Comparison of ENCODE assay signal across 5 cellular contexts in the genomic region with DNA sequence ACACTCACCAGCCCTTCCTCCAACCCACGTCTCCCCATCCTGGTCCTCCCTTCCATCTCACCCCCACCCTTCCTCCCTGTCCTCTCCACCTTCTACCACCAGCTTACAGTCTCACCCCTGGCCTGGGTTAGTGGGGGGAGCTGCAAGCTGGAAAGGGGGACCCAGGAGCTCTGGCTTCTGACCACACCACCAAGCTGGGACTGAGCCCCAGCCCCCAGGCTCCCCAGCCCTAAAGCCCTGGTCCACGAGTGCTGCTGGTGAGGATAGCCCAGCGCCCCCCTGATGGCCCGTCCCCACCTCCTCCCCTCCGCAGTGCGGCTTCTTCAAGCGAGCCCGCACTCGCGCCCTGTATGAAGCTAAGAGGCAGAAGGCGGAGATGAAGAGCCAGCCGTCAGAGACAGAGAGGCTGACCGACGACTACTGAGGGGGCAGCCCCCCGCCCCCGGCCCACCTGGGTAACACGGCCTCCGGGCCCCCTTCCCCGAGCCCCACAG.
"Had no signal": no experiment of that assay in that cellular context is flagged by ENCODE, and none has a peak within 500 bp of the region (broad histone marks: within the 10 kb centered on the region; RNA-seq: fewer than 3 reads in every experiment).

No MANE protein-coding gene starts in this region.

- FAIRE-seq: astrocyte had no signal

- H3K36me3 ChIP-seq: neutrophil had no signal

- H3K4me1 ChIP-seq: heart left ventricle, sigmoid colon had no signal

- H3K4me3 ChIP-seq: heart left ventricle, sigmoid colon had no signal

- H3K9me3 ChIP-seq: heart left ventricle, neutrophil, sigmoid colon had no signal

- H3K27ac ChIP-seq: heart left ventricle, neutrophil, WERI-Rb-1 had no signal

- H3K27me3 ChIP-seq: heart left ventricle, sigmoid colon had no signal
